In the genomic region with DNA sequence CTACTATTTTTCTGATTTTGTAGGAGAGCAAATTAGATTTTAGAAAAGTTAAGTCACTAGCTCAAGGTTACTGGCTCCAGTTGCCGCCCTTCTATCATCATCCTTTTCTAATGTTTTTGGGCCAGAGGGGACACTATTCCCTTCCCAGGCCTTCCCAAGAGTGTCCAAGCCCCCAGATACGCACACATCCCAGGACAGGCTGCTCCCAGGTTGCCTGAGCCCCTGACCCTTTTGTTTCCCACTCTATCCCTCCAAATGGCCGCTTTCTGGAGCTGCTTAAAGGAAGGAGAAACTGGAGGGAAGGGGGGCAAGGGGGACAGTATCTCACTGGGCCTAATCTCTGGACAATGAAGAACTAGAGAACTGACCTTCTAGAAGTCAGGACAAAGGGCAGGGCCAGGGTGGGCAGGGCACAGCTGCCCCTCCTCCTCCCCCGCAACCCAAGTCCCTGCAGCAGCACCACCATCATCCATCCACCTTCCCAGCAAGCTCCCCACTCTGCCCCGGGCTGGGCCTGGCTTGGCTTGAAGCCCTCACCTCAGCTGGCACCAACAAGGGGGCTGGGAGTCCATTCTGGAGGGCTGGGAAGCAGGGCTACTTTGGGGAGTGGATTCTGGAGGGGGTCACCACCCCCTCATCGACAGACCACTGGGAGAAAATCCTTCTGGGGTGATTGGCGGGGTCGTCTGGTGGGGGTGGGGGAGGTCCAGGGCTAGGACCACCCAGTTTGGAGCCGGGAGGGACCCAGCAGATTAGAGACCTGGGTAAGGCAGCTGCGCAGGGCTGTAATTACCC, we compare ENCODE assay signal across 8 cellular contexts. TPM values are rescaled to one million over a fixed set of nuclear protein-coding genes. Genes with fewer than 3 reads are reported as not detected.
DNase-seq lines count a peak whose midpoint lies in the region; ATAC-seq and TF ChIP-seq lines count a peak whose summit lies in the region.

No MANE protein-coding gene starts in this region.

- H3K27ac Mint-ChIP-seq in central memory CD8-positive, alpha-beta T cell (ENCODE audit: low read depth): peak overlapping the region; percentile 82
- H3K27ac Mint-ChIP-seq in mesothelial cell of epicardium: peak overlapping the region; percentile 95

- no peak for DNase-seq in BJ (ENCODE audit: low read depth)
- DNase-seq in LNCaP clone FGC (ENCODE audit: low read depth): no peak
- DNase-seq in central memory CD8-positive, alpha-beta T cell (ENCODE audit: low spot score in 2 of 2): no peak
- no peak for DNase-seq in mesothelial cell of epicardium (ENCODE audit: low spot score in 2 of 2, unreplicated experiment in 2 of 2)
- no peak for DNase-seq in AG08396 (ENCODE audit: low spot score)
- DNase-seq in AML-193 (lab: John Stamatoyannopoulos, UW): no peak

- CTCF ChIA-PET in BJ (lab: Yijun Ruan, JAX): interaction anchor here (1.7 to 2.9 kb wide), 2 partner anchors 34 to 54 kb away, joined by 4 to 17 read pairs; no protein-coding TSS in a partner anchor

- H3K4me3 ChIP-seq in BJ (ENCODE audit: low read depth, low read length): peak overlapping the region; percentile 94
- peak overlapping the region; percentile 91 for H3K4me3 ChIP-seq in LNCaP clone FGC (ENCODE audit: low read depth, low read length)

- no peak for ATAC-seq in central memory CD8-positive, alpha-beta T cell (replicated peaks; ENCODE audit: extremely low read depth, poor library complexity, severe bottlenecking)
- ATAC-seq in HG03521 (IDR thresholded peaks at IDR 0.05; ENCODE audit: unreplicated experiment) (no peak), HG02885 (IDR thresholded peaks at IDR 0.05; ENCODE audit: poor library complexity, unreplicated experiment) (no peak)

- peak overlapping the region; percentile 100 for H3K4me3 Mint-ChIP-seq in central memory CD8-positive, alpha-beta T cell
- H3K4me3 Mint-ChIP-seq in mesothelial cell of epicardium: peak overlapping the region; percentile 74

- TF ChIP-seq CTCF in BJ (IDR thresholded peaks at IDR 0.05; ENCODE audit: insufficient read depth, low read depth, low read length) (no peak), LNCaP clone FGC (IDR thresholded peaks at IDR 0.05; ENCODE audit: control insufficient read depth, extremely low read depth, insufficient read depth) (no peak), mesothelial cell of epicardium (IDR thresholded peaks at IDR 0.05; ENCODE audit: unreplicated experiment) (no peak)

- H3K36me3 Mint-ChIP-seq in central memory CD8-positive, alpha-beta T cell (ENCODE audit: insufficient read depth): peaks cover 17% of the 10 kb centered on the region
- H3K36me3 Mint-ChIP-seq in mesothelial cell of epicardium: no peaks in the 10 kb centered on the region

- H3K4me1 Mint-ChIP-seq in central memory CD8-positive, alpha-beta T cell: peaks cover 78% of the 10 kb centered on the region
- peaks cover 53% of the 10 kb centered on the region for H3K4me1 Mint-ChIP-seq in mesothelial cell of epicardium

- POLR2A ChIA-PET in BJ (lab: Charles Lee): no interaction called here

- H3K9me3 Mint-ChIP-seq in central memory CD8-positive, alpha-beta T cell: no peaks in the 10 kb centered on the region
- H3K9me3 Mint-ChIP-seq in mesothelial cell of epicardium: no peaks in the 10 kb centered on the region

- no peaks in the 10 kb centered on the region for H3K36me3 ChIP-seq in BJ (ENCODE audit: control insufficient read depth, insufficient read depth, low read length)

- no peaks in the 10 kb centered on the region for H3K27me3 ChIP-seq in BJ (ENCODE audit: control insufficient read depth, insufficient read depth, low read length)

- no peaks in the 10 kb centered on the region for H3K27me3 Mint-ChIP-seq in central memory CD8-positive, alpha-beta T cell
- H3K27me3 Mint-ChIP-seq in mesothelial cell of epicardium (ENCODE audit: low read depth): no peaks in the 10 kb centered on the region

RNA-seq across cellular contexts. Expression of gene MAP7D1, which starts 1.0 kb away (rescaled TPM):
- 20.7 and 33.7 TPM in 2 replicates for polyA plus RNA-seq in BJ (2011; rRNA removed)
- 31.7 and 38.6 TPM in 2 replicates for polyA minus RNA-seq in BJ (2011; rRNA and poly(A)+ RNA removed)
- total RNA-seq in mesothelial cell of epicardium: 97.8 to 103 TPM (median 101 TPM) in 3 replicates

RNA-seq across cellular contexts. Expression of gene TRAPPC3, which starts 5.7 kb away (rescaled TPM):
- polyA plus RNA-seq in BJ (2011; rRNA removed): 65.4 and 95.8 TPM in 2 replicates
- 13.6 and 19.6 TPM in 2 replicates for polyA minus RNA-seq in BJ (2011; rRNA and poly(A)+ RNA removed)
- 64.8 to 68.5 TPM (median 68.5 TPM) in 3 replicates for total RNA-seq in mesothelial cell of epicardium

RNA-seq across cellular contexts. Expression of gene COL8A2, which starts 29.9 kb away (rescaled TPM):
- polyA plus RNA-seq in BJ (2011; rRNA removed): 6.0 and 6.8 TPM in 2 replicates
- 2.6 and 6.4 TPM in 2 replicates for polyA minus RNA-seq in BJ (2011; rRNA and poly(A)+ RNA removed)
- 9.0 to 10.5 TPM (median 10.4 TPM) in 3 replicates for total RNA-seq in mesothelial cell of epicardium
